In genomic region chr11:117640041-117640440, GRCh38 we compare ENCODE assay signal across 23 cellular contexts.
A peak's percentile ranks its signal among the peaks of the same experiment; 100 is the strongest.
DNase-seq lines count a peak whose midpoint lies in the region; ATAC-seq and TF ChIP-seq lines count a peak whose summit lies in the region.
"Had no signal": no experiment of that assay in that cellular context is flagged by ENCODE, and none has a peak within 500 bp of the region (broad histone marks: within the 10 kb centered on the region; RNA-seq: fewer than 3 reads in every experiment).

No MANE protein-coding gene starts in this region.

- H2BK12ac ChIP-seq in neuronal stem cell (ENCODE audit: low read length): no peak overlapping the region

- H3K36me3 ChIP-seq in Panc1 (ENCODE audit: control insufficient read depth, insufficient read depth, low read length) (no peaks in the 10 kb centered on the region), neuronal stem cell (replicated peaks in 1 of 2; ENCODE audit: control insufficient read depth in 2 of 2, insufficient read depth in 2 of 2, low read length in 2 of 2) (no peaks in the 10 kb centered on the region)
- H3K36me3 ChIP-seq: SJSA1 had no signal

- TF ChIP-seq CTCF in Panc1 (IDR thresholded peaks at IDR 0.05): no peak

- H3K9me3 ChIP-seq in Panc1 (ENCODE audit: control insufficient read depth, insufficient read depth, low read depth, low read length) (no peaks in the 10 kb centered on the region), neuronal stem cell (replicated peaks in 1 of 2; ENCODE audit: control insufficient read depth in 2 of 2, insufficient read depth in 1 of 2, low read depth in 1 of 2, low read length in 2 of 2) (no peaks in the 10 kb centered on the region)
- H3K9me3 ChIP-seq: SJSA1 had no signal

- no peak overlapping the region for H3K14ac ChIP-seq in neuronal stem cell (ENCODE audit: low read length)

- CTCF ChIA-PET in Panc1 (lab: Charles Lee): no interaction called here

- H3K4me3 ChIP-seq in Panc1 (ENCODE audit: low read depth in 2 of 2, low read length in 2 of 2): no peak overlapping the region
- H3K4me3 ChIP-seq in neuronal stem cell (ENCODE audit: low read length in 2 of 2): no peak overlapping the region
- H3K4me3 ChIP-seq: K562, SJSA1 had no signal

- ATAC-seq in Panc1: 0 out of 2 replicates have a peak, but pooled peaks have one; percentile 26
- ATAC-seq in HG02852 (IDR thresholded peaks at IDR 0.05; ENCODE audit: unreplicated experiment): no peak
- ATAC-seq in HG03097 (IDR thresholded peaks at IDR 0.05; ENCODE audit: low FRiP score, unreplicated experiment): no peak
- ATAC-seq: HCT116, K562, PC-3, Right ventricle myocardium inferior had no signal

- H2BK15ac ChIP-seq in neuronal stem cell (ENCODE audit: low read length): no peak overlapping the region

- no peak overlapping the region for H3K4ac ChIP-seq in neuronal stem cell (ENCODE audit: low read length)

- no TSS peak for BruUV-seq in Panc1 (replicated peaks; lab: Mats Ljungman, UMichigan)

- H3K9ac ChIP-seq in neuronal stem cell (ENCODE audit: low read depth, low read length, poor library complexity): no peak overlapping the region

- H2BK120ac ChIP-seq in neuronal stem cell (ENCODE audit: low read depth, low read length): no peak overlapping the region

- no peak overlapping the region for H2AFZ ChIP-seq in neuronal stem cell (ENCODE audit: low read length)

- WGBS in neuronal stem cell (ENCODE audit: extremely low coverage in 2 of 2, insufficient read length in 2 of 2, insufficient replicate concordance in 1 of 2), 2 donors: no CpG with 5 or more reads among the region's 7 CpGs

- in situ Hi-C loops in Panc1 (cut with HindIII; ENCODE audit: low pct_unique_long_range_greater_than_20kb, low sequenced_read_pairs): no loop called here

- H2AK5ac ChIP-seq in neuronal stem cell (ENCODE audit: low read depth, low read length): no peak overlapping the region

- H3K27me3 ChIP-seq in Panc1 (ENCODE audit: control insufficient read depth, insufficient read depth, low read length) (peaks cover 15% of the 10 kb centered on the region), neuronal stem cell (ENCODE audit: control insufficient read depth in 3 of 3, insufficient read depth in 3 of 3, low read depth in 1 of 3, low read length in 3 of 3) (peaks cover 0 to 29% (median 0%) of the 10 kb centered on the region in 3 experiments)
- H3K27me3 ChIP-seq: SJSA1 had no signal

- H3K27ac ChIP-seq in Panc1 (ENCODE audit: low read length): no peak overlapping the region
- H3K27ac ChIP-seq in cingulate gyrus (ENCODE audit: low read depth, low read length): peak overlapping the region; percentile 93
- no peak overlapping the region for H3K27ac ChIP-seq in neuronal stem cell (replicated peaks; ENCODE audit: low read length)
- H3K27ac ChIP-seq in substantia nigra (ENCODE audit: low read depth, low read length, poor library complexity, severe bottlenecking): peak overlapping the region; percentile 97
- H3K27ac ChIP-seq: SJSA1 had no signal

- H3K4me1 ChIP-seq in Panc1 (ENCODE audit: control insufficient read depth, insufficient read depth, low read length) (no peaks in the 10 kb centered on the region), neuronal stem cell (ENCODE audit: control insufficient read depth in 2 of 2, insufficient read depth in 1 of 2, low read depth in 1 of 2, low read length in 2 of 2) (peaks cover 3 to 15% of the 10 kb centered on the region in 2 donors)
- H3K4me1 ChIP-seq: SJSA1 had no signal

- H4K91ac ChIP-seq in neuronal stem cell (ENCODE audit: low read depth, low read length, poor library complexity): no peak overlapping the region

- DNase-seq in Panc1 (ENCODE audit: low read depth, low spot score): no peak
- DNase-seq in neuronal stem cell (ENCODE audit: low spot score): no peak
- peak in 3 of 49 donors; percentile 22 to 37 (median 22) for DNase-seq in substantia nigra (lab: John Stamatoyannopoulos, UW)
- DNase-seq in mesenteric fat pad (ENCODE audit: low spot score): no peak
- DNase-seq: Calu3; DND-41; Kasumi-1; MV-4-11; NCI-H1105; NCI-H146; NCI-H1930; NCI-H446; NCI-H526; NCI-H82; NK-92 treated with Interleukin-12 subunit alpha and Interleukin-12 subunit beta, amount 100 ng/mL, for 24 hours; PC-3 had no signal

- POLR2A ChIA-PET in Panc1 (lab: Charles Lee): no interaction called here

- intact Hi-C loops in Panc1 (cut with micrococcal nuclease; ENCODE audit: unreplicated experiment): no loop called here

- H3K18ac ChIP-seq in neuronal stem cell (ENCODE audit: low read length): peak overlapping the region; percentile 11

- no peak overlapping the region for H4K8ac ChIP-seq in neuronal stem cell (ENCODE audit: low read depth, low read length)

- no peaks in the 10 kb centered on the region for H3K79me1 ChIP-seq in neuronal stem cell (ENCODE audit: low read depth, low read length)

- H3K23ac ChIP-seq in neuronal stem cell (ENCODE audit: low read depth, low read length, poor library complexity): no peak overlapping the region

- no peak overlapping the region for H2BK5ac ChIP-seq in neuronal stem cell (ENCODE audit: low read length)

- H3K4me2 ChIP-seq in neuronal stem cell (ENCODE audit: insufficient read depth, low read length, poor library complexity, severe bottlenecking): no peak overlapping the region

Comparison
In these comparisons a context has a peak if more than half of its experiments do, and no peak if none do; other contexts are left out.
1. H3K27ac ChIP-seq: peak in cingulate gyrus (single experiment) and substantia nigra (single experiment); none in Panc1 (single experiment) and neuronal stem cell (single experiment).